In genomic region chr4:141501395-141501794, GRCh38 we compare ENCODE assay signal across 20 cellular contexts.
DNase-seq lines count a peak whose midpoint lies in the region; ATAC-seq and TF ChIP-seq lines count a peak whose summit lies in the region.
"Had no signal": no experiment of that assay in that cellular context is flagged by ENCODE, and none has a peak within 500 bp of the region (broad histone marks: within the 10 kb centered on the region; RNA-seq: fewer than 3 reads in every experiment).

No MANE protein-coding gene starts in this region.

- no peak overlapping the region for H3K4me3 ChIP-seq in HEK293 (ENCODE audit: low read depth, low read length)
- H3K4me3 ChIP-seq in epithelial cell of esophagus (ENCODE audit: low read length): no peak overlapping the region
- no peak overlapping the region for H3K4me3 ChIP-seq in osteoblast (ENCODE audit: insufficient read depth, low read length)
- H3K4me3 ChIP-seq: GM23338 had no signal

- TF ChIP-seq CTCF in HEK293 (tag by site-specific recombination; IDR thresholded peaks at IDR 0.05): no peak
- TF ChIP-seq CTCF in epithelial cell of esophagus (IDR thresholded peaks at IDR 0.05; ENCODE audit: insufficient read depth, low read depth, low read length, missing control alignments): no peak
- no peak for TF ChIP-seq CTCF in osteoblast (IDR thresholded peaks at IDR 0.05; ENCODE audit: extremely low read depth, low read depth, low read length)

- no peak for ATAC-seq in GM18498 (IDR thresholded peaks at IDR 0.05; ENCODE audit: unreplicated experiment)
- ATAC-seq: GM23338, HCT116 had no signal

- no peak overlapping the region for H3K27ac ChIP-seq in HEK293 (ENCODE audit: extremely low read depth, low read depth, low read length)
- H3K27ac ChIP-seq in osteoblast (ENCODE audit: low read depth, low read length): no peak overlapping the region
- H3K27ac ChIP-seq: HL-60 had no signal

- DNase-seq in AG08395 (ENCODE audit: low spot score): peak; percentile 3
- peak; percentile 6 for DNase-seq in epithelial cell of esophagus (ENCODE audit: low read depth)
- DNase-seq in myocyte (ENCODE audit: low read depth): peak; percentile 6
- no peak for DNase-seq in osteoblast (ENCODE audit: insufficient read length, low spot score, missing footprints)
- no peak for DNase-seq in HPDE6-E6E7 (ENCODE audit: extremely low spot score)
- no peak for DNase-seq in putamen (ENCODE audit: low spot score)
- DNase-seq: Caco-2; CD4-positive, CD25-positive, alpha-beta regulatory T cell; MV-4-11; NCI-H1417; NCI-H187 treated with DMSO at 0.1 percent for 48 hours; NCI-H446 treated with DMSO at 0.1 percent for 48 hours; NCI-H748 treated with DMSO at 0.1 percent for 48 hours; OCI-M1; SIG-M5 had no signal

- no peak overlapping the region for H2AFZ ChIP-seq in osteoblast (ENCODE audit: low read length)
- H2AFZ ChIP-seq: GM23338 had no signal

- no peaks in the 10 kb centered on the region for H3K27me3 ChIP-seq in osteoblast (ENCODE audit: insufficient read depth, low read length)

- POLR2A ChIA-PET in HEK293 (lab: Yijun Ruan, JAX): no interaction called here

- H3K4me1 ChIP-seq in HEK293 (ENCODE audit: control insufficient read depth, insufficient read depth, low read length) (no peaks in the 10 kb centered on the region), osteoblast (ENCODE audit: insufficient read depth, low read length) (no peaks in the 10 kb centered on the region)
- H3K4me1 ChIP-seq: Caco-2 had no signal

- no peaks in the 10 kb centered on the region for H3K79me2 ChIP-seq in osteoblast (ENCODE audit: insufficient read depth, low read length)

- no peak overlapping the region for H3K4me2 ChIP-seq in osteoblast (ENCODE audit: insufficient read depth, low read length)
- H3K4me2 ChIP-seq: GM23338 had no signal

- no peaks in the 10 kb centered on the region for H3K36me3 ChIP-seq in HEK293 (ENCODE audit: control insufficient read depth in 2 of 2, insufficient read depth in 1 of 2, low read length in 2 of 2)
- H3K36me3 ChIP-seq in osteoblast (ENCODE audit: insufficient read depth, low read length): no peaks in the 10 kb centered on the region

- CTCF ChIA-PET in HEK293 (lab: Yijun Ruan, JAX): no interaction called here

- no peaks in the 10 kb centered on the region for H4K20me1 ChIP-seq in osteoblast (ENCODE audit: insufficient read depth, low read length)

- H3K9me3 ChIP-seq in HEK293 (ENCODE audit: control insufficient read depth, insufficient read depth, low read depth, low read length) (no peaks in the 10 kb centered on the region), osteoblast (ENCODE audit: low read depth, low read length) (no peaks in the 10 kb centered on the region)
- H3K9me3 ChIP-seq: Caco-2 had no signal

TF ChIP-seq in HEK293, 187 proteins besides CTCF, POLR2A, EP300 and RAD21:
- TF ChIP-seq ZNF426 (tag by site-specific recombination; IDR thresholded peaks at IDR 0.05): no peak
- peak; percentile 89 for TF ChIP-seq ZNF677 (tag by site-specific recombination; IDR thresholded peaks at IDR 0.05)
TF ChIP-seq in HEK293: peak in this region for 1.

Comparison
In these comparisons a context has a peak if more than half of its experiments do, and no peak if none do; other contexts are left out.
1. DNase-seq: peak in AG08395 (single experiment), epithelial cell of esophagus (single experiment) and myocyte (single experiment); none in osteoblast (single experiment), HPDE6-E6E7 (single experiment) and putamen (single experiment).